ENCODE assay signal across 12 cellular contexts in the genomic region with DNA sequence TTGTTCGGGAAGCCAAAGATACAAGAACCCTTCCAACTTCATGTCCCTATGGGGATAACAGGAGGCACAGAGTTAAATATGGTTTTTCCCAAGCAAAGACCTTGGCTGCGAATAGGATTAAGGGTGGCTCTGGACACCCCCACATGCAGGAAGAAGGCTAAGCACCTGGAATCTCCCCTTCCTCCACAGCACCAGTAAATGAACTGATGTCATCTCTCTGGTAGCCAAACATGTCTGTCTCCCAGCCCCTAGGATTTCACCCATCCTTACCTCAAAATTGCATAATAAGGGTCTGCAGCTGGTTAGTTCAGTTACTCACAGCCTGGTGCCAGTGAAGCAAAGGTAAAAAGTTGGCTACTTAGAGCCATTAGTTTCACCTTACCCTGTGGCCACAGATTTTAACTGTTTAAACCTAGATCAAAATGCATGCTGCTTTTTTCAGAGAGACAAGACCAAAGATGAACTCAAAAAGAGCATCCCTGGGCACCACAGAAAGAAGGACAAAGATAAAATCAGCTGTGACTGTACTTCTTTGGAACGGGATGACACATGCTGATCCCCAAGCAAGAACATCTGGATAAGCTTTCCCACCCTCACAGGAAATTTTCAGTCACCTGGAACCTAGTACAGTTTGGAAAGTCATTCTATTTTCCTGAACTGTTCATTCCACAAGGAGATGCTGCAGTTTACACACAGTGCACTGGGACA.
A peak's percentile ranks its signal among the peaks of the same experiment; 100 is the strongest.
DNase-seq lines count a peak whose midpoint lies in the region; ATAC-seq and TF ChIP-seq lines count a peak whose summit lies in the region.
"Had no signal": no experiment of that assay in that cellular context is flagged by ENCODE, and none has a peak within 500 bp of the region (broad histone marks: within the 10 kb centered on the region; RNA-seq: fewer than 3 reads in every experiment).

No MANE protein-coding gene starts in this region.

- peak overlapping the region; percentile 24 for H3K4me2 ChIP-seq in SK-N-SH

- H3K4me1 ChIP-seq in SK-N-SH (ENCODE audit: control insufficient read depth in 1 of 2, insufficient read depth in 2 of 2, low read depth in 1 of 2, low read length in 1 of 2) (peaks cover 19 to 38% of the 10 kb centered on the region in 2 experiments), iPS-15b (ENCODE audit: control insufficient read depth, insufficient read depth, low read length) (peaks cover 15% of the 10 kb centered on the region), stomach smooth muscle (ENCODE audit: control insufficient read depth, insufficient read depth, low read length) (peaks cover 42% of the 10 kb centered on the region)
- no peaks in the 10 kb centered on the region for H3K4me1 ChIP-seq in CD4-positive, alpha-beta memory T cell (ENCODE audit: insufficient read depth, low read length)

- no peaks in the 10 kb centered on the region for H3K9me2 ChIP-seq in SK-N-SH

- 51% methylated on average over 3 of the region's 3 CpGs for WGBS in SK-N-SH (ENCODE audit: low lambda C conversion rate)

- H3K4me3 ChIP-seq in SK-N-SH (ENCODE audit: low read depth in 2 of 2, low read length in 1 of 2) = no peak overlapping the region
- H3K4me3 ChIP-seq in iPS-15b (ENCODE audit: low read depth, low read length) = no peak overlapping the region
- H3K4me3 ChIP-seq in stomach smooth muscle (ENCODE audit: low read length in 2 of 2) = no peak overlapping the region
- no peak overlapping the region for H3K4me3 ChIP-seq in CD4-positive, alpha-beta memory T cell (ENCODE audit: low read length in 2 of 2)

- H3K36me3 Mint-ChIP-seq in WTC11 = no peaks in the 10 kb centered on the region
- no peaks in the 10 kb centered on the region for H3K36me3 Mint-ChIP-seq in activated CD8-positive, alpha-beta T cell treated with anti-CD3 and anti-CD28 coated beads for 36 hours (ENCODE audit: low read depth)
- no peaks in the 10 kb centered on the region for H3K36me3 Mint-ChIP-seq in CD4-positive, alpha-beta memory T cell
- H3K36me3 Mint-ChIP-seq: naive thymus-derived CD8-positive, alpha-beta T cell had no signal

- H3K4me3 Mint-ChIP-seq in WTC11 = no peak overlapping the region
- no peak overlapping the region for H3K4me3 Mint-ChIP-seq in activated CD8-positive, alpha-beta T cell treated with anti-CD3 and anti-CD28 coated beads for 36 hours
- no peak overlapping the region for H3K4me3 Mint-ChIP-seq in CD4-positive, alpha-beta memory T cell
- H3K4me3 Mint-ChIP-seq: naive thymus-derived CD8-positive, alpha-beta T cell had no signal

- H3K27me3 Mint-ChIP-seq in WTC11 (ENCODE audit: low read depth) = no peaks in the 10 kb centered on the region
- H3K27me3 Mint-ChIP-seq in activated CD8-positive, alpha-beta T cell treated with anti-CD3 and anti-CD28 coated beads for 36 hours = peaks cover 9% of the 10 kb centered on the region
- H3K27me3 Mint-ChIP-seq in CD4-positive, alpha-beta memory T cell = peaks cover 2 to 14% of the 10 kb centered on the region in 2 donors

- TF ChIP-seq CTCF in SK-N-SH (IDR thresholded peaks at IDR 0.05) (no peak), WTC11 (IDR thresholded peaks at IDR 0.05) (no peak)
- no peak for TF ChIP-seq CTCF in activated CD8-positive, alpha-beta T cell treated with anti-CD3 and anti-CD28 coated beads for 36 hours (IDR thresholded peaks at IDR 0.05)

- H3K36me3 ChIP-seq in SK-N-SH (replicated peaks in 1 of 2; ENCODE audit: control insufficient read depth in 1 of 2, insufficient read depth in 2 of 2, low read length in 1 of 2) = peaks cover 2 to 6% of the 10 kb centered on the region in 2 experiments
- no peaks in the 10 kb centered on the region for H3K36me3 ChIP-seq in iPS-15b (ENCODE audit: control insufficient read depth, insufficient read depth, low read length)
- H3K36me3 ChIP-seq in stomach smooth muscle (ENCODE audit: control insufficient read depth in 2 of 2, insufficient read depth in 2 of 2, low read length in 2 of 2) = peaks cover 0 to 9% of the 10 kb centered on the region in 2 donors
- H3K36me3 ChIP-seq in CD4-positive, alpha-beta memory T cell (ENCODE audit: insufficient read depth, low read length) = no peaks in the 10 kb centered on the region

- no peaks in the 10 kb centered on the region for H3K27me3 ChIP-seq in SK-N-SH (ENCODE audit: insufficient read depth)
- H3K27me3 ChIP-seq in iPS-15b (ENCODE audit: control insufficient read depth, insufficient read depth, low read length) = no peaks in the 10 kb centered on the region
- no peaks in the 10 kb centered on the region for H3K27me3 ChIP-seq in stomach smooth muscle (ENCODE audit: control insufficient read depth in 1 of 2, insufficient read depth in 2 of 2, low read length in 2 of 2)
- no peaks in the 10 kb centered on the region for H3K27me3 ChIP-seq in CD4-positive, alpha-beta memory T cell (ENCODE audit: insufficient read depth, low read length)

- CTCF ChIA-PET in SK-N-SH (lab: Yijun Ruan, JAX) = interaction anchor here (0.6 to 1.6 kb wide), 11 partner anchors 8 to 587 kb away, joined by 3 to 5 read pairs (median 3); a partner anchor contains a TSS
- CTCF ChIA-PET in WTC11 (lab: Charles Lee) = interaction anchor here (0.6 to 2.2 kb wide), 9 partner anchors 8 to 586 kb away, joined by 3 to 11 read pairs (median 4); no protein-coding TSS in a partner anchor
- CTCF ChIA-PET in activated CD8-positive, alpha-beta T cell treated with anti-CD3 and anti-CD28 coated beads for 36 hours (lab: Charles Lee) = interaction anchor here (1.4 kb wide), 1 partner anchor 20 kb away, joined by 3 read pairs; no protein-coding TSS in a partner anchor
- CTCF ChIA-PET in CD4-positive, alpha-beta memory T cell (lab: Charles Lee; ENCODE audit: partially characterized antibody) = no interaction called here

- 0 out of 2 replicates have a peak overlapping the region, but pooled peaks have one; percentile 28 for H3K27ac Mint-ChIP-seq in WTC11
- no peak overlapping the region for H3K27ac Mint-ChIP-seq in activated CD8-positive, alpha-beta T cell treated with anti-CD3 and anti-CD28 coated beads for 36 hours
- no peak overlapping the region for H3K27ac Mint-ChIP-seq in CD4-positive, alpha-beta memory T cell
- H3K27ac Mint-ChIP-seq: naive thymus-derived CD8-positive, alpha-beta T cell had no signal

- intact Hi-C loops in activated CD8-positive, alpha-beta T cell treated with anti-CD3 and anti-CD28 coated beads for 36 hours (cut with micrococcal nuclease) = no loop called here
- intact Hi-C loops in CD4-positive, alpha-beta memory T cell (cut with micrococcal nuclease) = no loop called here

- H3K9ac ChIP-seq in SK-N-SH (no peak overlapping the region), iPS-15b (ENCODE audit: low read depth, low read length) (peak overlapping the region; percentile 13), stomach smooth muscle (ENCODE audit: low read length in 2 of 2) (peak overlapping the region in 1 of 2 donors; percentile 13)

- no peaks in the 10 kb centered on the region for H3K9me3 Mint-ChIP-seq in WTC11
- H3K9me3 Mint-ChIP-seq in activated CD8-positive, alpha-beta T cell treated with anti-CD3 and anti-CD28 coated beads for 36 hours = no peaks in the 10 kb centered on the region
- H3K9me3 Mint-ChIP-seq in CD4-positive, alpha-beta memory T cell = no peaks in the 10 kb centered on the region
- H3K9me3 Mint-ChIP-seq: naive thymus-derived CD8-positive, alpha-beta T cell had no signal

- DNase-seq in SK-N-SH (no peak), WTC11 (ENCODE audit: low spot score) (no peak), OCI-M2 (lab: John Stamatoyannopoulos, UW; ENCODE audit: unreplicated experiment) (no peak)
- no peak for DNase-seq in activated CD8-positive, alpha-beta T cell treated with anti-CD3 and anti-CD28 coated beads for 36 hours
- no peak for DNase-seq in CD4-positive, alpha-beta memory T cell
- DNase-seq: activated CD4-positive, alpha-beta T cell treated with anti-CD3 and anti-CD28 coated beads, Interleukin-2, amount 50 U/mL, for 4 hours; amygdala; naive thymus-derived CD8-positive, alpha-beta T cell; NCI-H1105 treated with DMSO at 0.1 percent for 48 hours had no signal

- H4K20me1 ChIP-seq in SK-N-SH (ENCODE audit: insufficient read depth) = no peaks in the 10 kb centered on the region

- H3K4me1 Mint-ChIP-seq in WTC11 = peaks cover 28% of the 10 kb centered on the region
- peaks cover 4% of the 10 kb centered on the region for H3K4me1 Mint-ChIP-seq in activated CD8-positive, alpha-beta T cell treated with anti-CD3 and anti-CD28 coated beads for 36 hours (ENCODE audit: low read depth)
- no peaks in the 10 kb centered on the region for H3K4me1 Mint-ChIP-seq in CD4-positive, alpha-beta memory T cell

- peaks cover 8% of the 10 kb centered on the region for H3F3A ChIP-seq in SK-N-SH (replicated peaks; ENCODE audit: insufficient read depth)

- H3K9me3 ChIP-seq in SK-N-SH (no peaks in the 10 kb centered on the region), iPS-15b (ENCODE audit: control insufficient read depth, insufficient read depth, low read length) (no peaks in the 10 kb centered on the region), stomach smooth muscle (ENCODE audit: control insufficient read depth in 2 of 2, low read length in 2 of 2) (no peaks in the 10 kb centered on the region)
- no peaks in the 10 kb centered on the region for H3K9me3 ChIP-seq in CD4-positive, alpha-beta memory T cell (ENCODE audit: control insufficient read depth in 1 of 2, low read length in 2 of 2)

- ATAC-seq in SK-N-SH treated with all-trans-retinoic acid at 6 μM for 48 hours = no peak
- no peak; the same call in 1 of the 2 replicates for ATAC-seq in WTC11
- ATAC-seq in activated CD8-positive, alpha-beta T cell treated with anti-CD3 and anti-CD28 coated beads for 36 hours = no peak
- ATAC-seq: naive thymus-derived CD8-positive, alpha-beta T cell had no signal

- POLR2A ChIA-PET in SK-N-SH (lab: Yijun Ruan, JAX) (interaction anchor here (1.0 to 1.6 kb wide), 3 partner anchors 38 to 152 kb away, joined by 3 to 4 read pairs (median 3); partner anchors contain the start of genes RPL27A and TRIM66), WTC11 (lab: Charles Lee) (interaction anchor here (0.8 to 1.1 kb wide), 2 partner anchors 37 to 145 kb away, joined by 3 to 5 read pairs; no protein-coding TSS in a partner anchor)
- POLR2A ChIA-PET in activated CD8-positive, alpha-beta T cell treated with anti-CD3 and anti-CD28 coated beads for 36 hours (lab: Charles Lee) = interaction anchor here (0.8 kb wide), 1 partner anchor 36 kb away, joined by 3 read pairs; no protein-coding TSS in a partner anchor
- POLR2A ChIA-PET in CD4-positive, alpha-beta memory T cell (lab: Charles Lee; ENCODE audit: partially characterized antibody) = no interaction called here

- H3K27ac ChIP-seq in SK-N-SH (ENCODE audit: low read depth in 2 of 2, low read length in 1 of 2) (peak overlapping the region; percentile 71 to 91), stomach smooth muscle (ENCODE audit: low read length) (peak overlapping the region; percentile 92)
- no peak overlapping the region for H3K27ac ChIP-seq in CD4-positive, alpha-beta memory T cell (ENCODE audit: low read depth, low read length)

- no peak overlapping the region for H2AFZ ChIP-seq in SK-N-SH (ENCODE audit: low read depth)

- TF ChIP-seq EP300 in SK-N-SH (IDR thresholded peaks at IDR 0.05; ENCODE audit: borderline replicate concordance in 1 of 2, low read depth in 1 of 2, low read length in 1 of 2) = no peak

- TF ChIP-seq RAD21 in SK-N-SH (IDR thresholded peaks at IDR 0.05; ENCODE audit: low read length) = no peak

- peaks cover 16% of the 10 kb centered on the region for H3K79me2 ChIP-seq in SK-N-SH (ENCODE audit: insufficient read depth)

TF ChIP-seq in WTC11, 78 proteins besides CTCF, POLR2A, EP300 and RAD21:
- TF ChIP-seq CREB1 (CRISPR knock-in tag; IDR thresholded peaks at IDR 0.05) (no peak), ZNF671 (CRISPR knock-in tag; IDR thresholded peaks at IDR 0.05) (no peak)
